In genomic region chr17:77867308-77867781, GRCh38 we compare ENCODE assay signal across 1 cellular context.
TF ChIP-seq lines count a peak whose summit lies in the region.

No MANE protein-coding gene starts in this region.

TF ChIP-seq in GM23338, 12 proteins besides CTCF, POLR2A, EP300 and RAD21 (continued from another document):
- TF ChIP-seq ZNF462 (CRISPR knock-in tag; IDR thresholded peaks at IDR 0.05), result no peak
- no peak for TF ChIP-seq EZH2 (IDR thresholded peaks at IDR 0.05; ENCODE audit: low read depth, unreplicated experiment)
